Comparison of ENCODE assay signal across 21 cellular contexts in genomic region chr4:4320951-4321714, GRCh38.
"Had no signal": no experiment of that assay in that cellular context is flagged by ENCODE, and none has a peak within 500 bp of the region (broad histone marks: within the 10 kb centered on the region; RNA-seq: fewer than 3 reads in every experiment).

No MANE protein-coding gene starts in this region.

- H3K36me3 Mint-ChIP-seq: activated naive CD8-positive, alpha-beta T cell had no signal

- H3K4me3 Mint-ChIP-seq: activated naive CD8-positive, alpha-beta T cell; nephron; T-cell; T-helper 2 cell treated with Interferon-gamma antibody and Interleukin-4, amounts not matched to agents 5 μg/mL and 100 μg/mL, for 36 hours had no signal

- H3K27ac Mint-ChIP-seq: activated naive CD8-positive, alpha-beta T cell; nephron; T-cell; T-helper 2 cell treated with Interferon-gamma antibody and Interleukin-4, amounts not matched to agents 5 μg/mL and 100 μg/mL, for 36 hours had no signal

- H3K27me3 Mint-ChIP-seq: activated naive CD8-positive, alpha-beta T cell; T-cell had no signal

- ATAC-seq: left ventricle myocardium superior; stimulated activated naive CD8-positive, alpha-beta T cell treated with anti-CD3 and anti-CD28 coated beads, Interleukin-15, Interleukin-2, amounts not matched to agents 100 U/mL and 50 U/mL, for 24 hours; T-cell had no signal

- H3K9me3 Mint-ChIP-seq: nephron; T-cell; T-helper 2 cell treated with Interferon-gamma antibody and Interleukin-4, amounts not matched to agents 5 μg/mL and 100 μg/mL, for 36 hours had no signal

- DNase-seq: activated CD4-positive, alpha-beta T cell treated with anti-CD3 and anti-CD28 coated beads, Interleukin-2, amount 50 U/mL, for 1 hour; activated CD4-positive, CD25-positive, alpha-beta regulatory T cell treated with anti-CD3 and anti-CD28 coated beads, Interleukin-2, amount 50 U/mL, for 72 hours; activated naive CD4-positive, alpha-beta T cell; activated T-cell treated with anti-CD3 and anti-CD28 coated beads, Interleukin-2, amount 50 U/mL, for 1 hour; amniotic stem cell; cerebellar nuclear complex; cortex of kidney; effector CD4-positive, alpha-beta T cell; glutamatergic neuron; hippocampal formation; kidney glomerular epithelial cell; left ventricle myocardium superior; stimulated activated CD4-positive, alpha-beta T cell treated with anti-CD3 and anti-CD28 coated beads, Interleukin-12 subunit alpha, Interleukin-12 subunit beta, amount 100 ng/mL, for 4 hours; stimulated activated CD4-positive, alpha-beta T cell treated with anti-CD3 and anti-CD28 coated beads, Interleukin-4, amount 100 ng/mL, for 4 hours; stimulated activated naive CD8-positive, alpha-beta T cell treated with anti-CD3 and anti-CD28 coated beads, Interleukin-15, Interleukin-2, amounts not matched to agents 100 U/mL and 50 U/mL, for 24 hours; T-cell; thyroid gland had no signal

- H3K4me3 ChIP-seq: breast epithelium, thyroid gland had no signal

- H3K4me1 Mint-ChIP-seq: T-cell had no signal
